8 cellular contexts compared by ENCODE assay signal in the genomic region with DNA sequence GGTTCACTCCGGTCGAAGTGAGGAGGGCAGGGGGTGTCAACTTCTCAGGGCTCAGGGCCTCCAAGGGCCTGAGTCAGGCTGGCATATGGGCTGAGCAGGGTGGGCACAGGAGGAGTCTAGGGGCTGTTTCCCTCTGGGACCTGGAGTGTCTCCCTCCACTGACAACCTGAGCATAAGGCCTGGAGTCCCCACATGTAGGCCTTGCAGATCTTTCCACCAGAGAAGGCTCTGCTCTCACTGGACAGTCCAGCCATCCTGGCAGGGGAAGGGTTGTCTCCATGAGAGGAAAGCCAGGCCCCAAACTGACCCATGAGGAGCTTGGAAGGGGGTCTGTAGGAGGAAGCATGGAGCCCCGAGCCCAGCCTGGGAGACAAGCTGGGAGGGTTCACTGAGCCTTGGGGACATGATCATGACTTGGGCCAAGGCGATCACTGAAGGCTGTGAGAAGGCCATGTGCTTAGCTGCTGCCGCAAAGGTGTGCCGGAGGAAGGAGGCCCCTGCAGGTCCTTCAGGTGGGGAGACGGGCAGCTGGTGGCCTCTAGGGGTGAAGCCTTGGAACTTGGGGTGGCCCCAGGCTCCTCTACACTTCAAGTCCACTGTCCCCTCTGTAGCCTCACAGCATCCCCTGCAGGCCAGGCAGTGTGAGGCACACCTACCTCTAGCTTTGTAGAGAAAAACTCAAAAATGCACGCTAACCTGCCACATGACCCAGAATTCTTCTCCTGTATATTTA. TPM values are rescaled to one million over a fixed set of nuclear protein-coding genes. Genes with fewer than 3 reads are reported as not detected.
DNase-seq lines count a peak whose midpoint lies in the region; ATAC-seq, FAIRE-seq and TF ChIP-seq lines count a peak whose summit lies in the region.

No MANE protein-coding gene starts in this region.

- peaks cover 3% of the 10 kb centered on the region for H3K27me3 Mint-ChIP-seq in stimulated activated naive CD8-positive, alpha-beta T cell treated with anti-CD3 and anti-CD28 coated beads, Interleukin-15, Interleukin-2, amounts not matched to agents 100 ng/mL and 50 ng/mL, for 24 hours

- H3K9me3 Mint-ChIP-seq in stimulated activated naive CD8-positive, alpha-beta T cell treated with anti-CD3 and anti-CD28 coated beads, Interleukin-15, Interleukin-2, amounts not matched to agents 100 ng/mL and 50 ng/mL, for 24 hours = no peaks in the 10 kb centered on the region

- intact Hi-C loops in K562 (cut with micrococcal nuclease) = loop anchor here (1.0 kb wide), 4 partner anchors 73 to 183 kb away; no protein-coding TSS in a partner anchor
- intact Hi-C loops in right lobe of liver (cut with DNase I) = no loop called here

- H3K9me3 ChIP-seq in K562 (replicated peaks; ENCODE audit: control insufficient read depth, insufficient read depth, low read depth, low read length) = no peaks in the 10 kb centered on the region
- no peaks in the 10 kb centered on the region for H3K9me3 ChIP-seq in right lobe of liver

- H3K27ac ChIP-seq in K562 (ENCODE audit: extremely low read depth, low read depth, low read length) = no peak overlapping the region
- no peak overlapping the region for H3K27ac ChIP-seq in right lobe of liver

- DNase-seq in T-helper 2 cell (peak in 4 of 5 experiments; percentile 35 to 90 (median 56)), K562 (ENCODE audit: extremely low read depth in 1 of 4, low spot score in 3 of 4) (peak; percentile 72 to 82 (median 80)), right lobe of liver (peak in 1 of 3 donors; percentile 51), NCI-H345 (lab: John Stamatoyannopoulos, UW) (no peak)

- TF ChIP-seq CTCF in K562 (IDR thresholded peaks at IDR 0.05 in 2 of 3, conservative IDR thresholded peaks at IDR 0.05 in 1 of 3; ENCODE audit: insufficient read depth in 2 of 3, low read depth in 1 of 3, low read length in 3 of 3) (peak; percentile 97 to 99 (median 98)), right lobe of liver (IDR thresholded peaks at IDR 0.05) (peak; percentile 49 to 57 (median 54))

- H3K36me3 ChIP-seq in K562 (ENCODE audit: control insufficient read depth, insufficient read depth, low read length) = no peaks in the 10 kb centered on the region
- no peaks in the 10 kb centered on the region for H3K36me3 ChIP-seq in right lobe of liver

- TF ChIP-seq RAD21 in K562 (CRISPR knock-in tag; conservative IDR thresholded peaks at IDR 0.05 in 1 of 2, IDR thresholded peaks at IDR 0.05 in 1 of 2) = peak; percentile 97 to 98

- H3K4me1 ChIP-seq in K562 (replicated peaks in 1 of 2; ENCODE audit: control insufficient read depth in 2 of 2, insufficient read depth in 2 of 2, low read length in 2 of 2) (no peaks in the 10 kb centered on the region; a peak in 1 of 5 replicates), right lobe of liver (no peaks in the 10 kb centered on the region)

- peak overlapping the region; percentile 8; the same call in 1 of the 2 replicates for H2AFZ ChIP-seq in K562 (ENCODE audit: low read depth, low read length)

- no peaks in the 10 kb centered on the region for H3K36me3 Mint-ChIP-seq in stimulated activated naive CD8-positive, alpha-beta T cell treated with anti-CD3 and anti-CD28 coated beads, Interleukin-15, Interleukin-2, amounts not matched to agents 100 ng/mL and 50 ng/mL, for 24 hours (ENCODE audit: low read depth)

- no peaks in the 10 kb centered on the region for H3K79me2 ChIP-seq in K562 (ENCODE audit: control insufficient read depth, insufficient read depth, low read length)

- no peaks in the 10 kb centered on the region for H3K9me1 ChIP-seq in K562 (ENCODE audit: control insufficient read depth, insufficient read depth, low read length)

- BruUV-seq in K562 (replicated peaks; lab: Mats Ljungman, UMichigan) = no TSS peak

- TF ChIP-seq POLR2A in K562 (conservative IDR thresholded peaks at IDR 0.05) (no peak), right lobe of liver (IDR thresholded peaks at IDR 0.05) (no peak)

- H3K27me3 ChIP-seq in K562 (ENCODE audit: control insufficient read depth in 2 of 2, insufficient read depth in 2 of 2, low read length in 2 of 2) (no peaks in the 10 kb centered on the region), right lobe of liver (no peaks in the 10 kb centered on the region)

- H3K4me1 Mint-ChIP-seq in stimulated activated naive CD8-positive, alpha-beta T cell treated with anti-CD3 and anti-CD28 coated beads, Interleukin-15, Interleukin-2, amounts not matched to agents 100 ng/mL and 50 ng/mL, for 24 hours (ENCODE audit: low read depth) = peaks cover 40% of the 10 kb centered on the region

- ATAC-seq in GM18502 (IDR thresholded peaks at IDR 0.05; ENCODE audit: poor library complexity, unreplicated experiment) = peak; percentile 81
- peak; percentile 71 for ATAC-seq in HG03280 (IDR thresholded peaks at IDR 0.05; ENCODE audit: unreplicated experiment)
- ATAC-seq in K562 = peak; percentile 99
- peak; percentile 77 to 88 (median 80) for ATAC-seq in right lobe of liver
- no peak for ATAC-seq in GM21825 (IDR thresholded peaks at IDR 0.05; ENCODE audit: unreplicated experiment)

- no peak for TF ChIP-seq EP300 in K562 (IDR thresholded peaks at IDR 0.05; ENCODE audit: low read length)

- CTCF ChIA-PET in K562 (lab: Yijun Ruan, JAX; ENCODE audit: low intra/inter-chr PET ratio) = interaction anchor here (0.6 to 3.5 kb wide), 7 partner anchors 9 to 182 kb away, joined by 3 to 22 read pairs (median 3); no protein-coding TSS in a partner anchor

- no peak overlapping the region for H3K4me2 ChIP-seq in K562 (ENCODE audit: insufficient read depth, low read length)

- POLR2A ChIA-PET in K562 (lab: Yijun Ruan, JAX) = interaction anchor here (0.6 to 1.1 kb wide), 3 partner anchors 17 to 77 kb away, joined by 3 to 5 read pairs (median 3); no protein-coding TSS in a partner anchor

- H4K20me1 ChIP-seq in K562 (replicated peaks; ENCODE audit: control insufficient read depth, insufficient read depth, low read length) = no peaks in the 10 kb centered on the region

- peak overlapping the region in 1 of 2 experiments; percentile 10; a peak in 1 of 4 replicates for H3K9ac ChIP-seq in K562 (ENCODE audit: insufficient read depth in 1 of 2, low read depth in 2 of 2, low read length in 2 of 2)

- H3K27ac Mint-ChIP-seq in stimulated activated naive CD8-positive, alpha-beta T cell treated with anti-CD3 and anti-CD28 coated beads, Interleukin-15, Interleukin-2, amounts not matched to agents 100 ng/mL and 50 ng/mL, for 24 hours = peak overlapping the region; percentile 4

- 56% methylated on average over 8 of the region's 8 CpGs for WGBS in K562 (ENCODE audit: insufficient coverage, low coverage, missing lambda C conversion rate)
- WGBS in right lobe of liver (ENCODE audit: insufficient coverage, low coverage, low lambda C conversion rate, missing lambda C conversion rate) = 72% methylated on average over 3 of the region's 8 CpGs

- in situ Hi-C loops in K562 (cut with MboI) = no loop called here

- peak overlapping the region; percentile 70 for H3K4me3 Mint-ChIP-seq in stimulated activated naive CD8-positive, alpha-beta T cell treated with anti-CD3 and anti-CD28 coated beads, Interleukin-15, Interleukin-2, amounts not matched to agents 100 ng/mL and 50 ng/mL, for 24 hours

- H3K4me3 ChIP-seq in K562 (no peak overlapping the region), right lobe of liver (no peak overlapping the region)

- peak; percentile 76 for FAIRE-seq in K562 (lab: Jason Lieb, UNC)

RNA-seq across cellular contexts. Expression of a gene that starts 9.9 kb away (rescaled TPM):
- total RNA-seq in K562 (2011; cell fraction: chromatin; rRNA removed; ENCODE audit: low replicate concordance) = not detected in 2 replicates
- total RNA-seq in K562 (2011; cell fraction: nucleolus; rRNA removed) = 0.39 TPM in 1 of 2 replicates, not detected in the other
- not detected in 2 replicates for total RNA-seq in K562 (2011; cell fraction: nucleoplasm; rRNA removed)
- total RNA-seq in K562 (2014; rRNA removed) = not detected in 2 replicates
- not detected in 2 replicates for total RNA-seq in K562 (2014; rRNA removed; fragmentation: Illumina TruSeq; extraction: Trizol)
- not detected in 2 replicates for total RNA-seq in K562 (2015; rRNA removed; fragmentation: Illumina TruSeq; extraction: Trizol)
- not detected in 2 replicates for total RNA-seq in K562 (2021)
- polyA plus RNA-seq in K562 (2011; rRNA removed) = not detected in 2 replicates
- polyA plus RNA-seq in K562 (2011; cell fraction: cytosol; rRNA removed) = 0.31 TPM in 1 of 2 replicates, not detected in the other
- 0.11 TPM in 1 of 2 replicates, not detected in the other for polyA plus RNA-seq in K562 (2011; cell fraction: nucleus; rRNA removed)
- polyA plus RNA-seq in K562 (2012) = 0.17 TPM in 1 of 2 replicates, not detected in the other
- not detected in 2 replicates for polyA plus RNA-seq in K562 (2014; fragmentation: Illumina TruSeq; extraction: Trizol)
- not detected for polyA plus RNA-seq in K562 (2014; fragmentation: Nextera tagmentation; extraction: Ambion mirVana)
- polyA plus RNA-seq in K562 (2014; rRNA removed) = not detected in 2 replicates
- not detected in 2 replicates for polyA minus RNA-seq in K562 (2011; rRNA and poly(A)+ RNA removed)
- not detected in 2 replicates for polyA minus RNA-seq in K562 (2011; cell fraction: cytosol; rRNA and poly(A)+ RNA removed)
- not detected in 2 replicates for polyA minus RNA-seq in K562 (2011; cell fraction: nucleus; rRNA and poly(A)+ RNA removed)
- under 1 TPM in 3 of 6 experiments, not detected in 3; 0.44 to 0.83 (median 0.55) TPM for total RNA-seq in right lobe of liver

RNA-seq across cellular contexts. Expression of a gene that starts 15.4 kb away (rescaled TPM):
- 14.6 and 32.5 TPM in 2 replicates for total RNA-seq in K562 (2011; cell fraction: chromatin; rRNA removed; ENCODE audit: low replicate concordance)
- 29.5 and 37.2 TPM in 2 replicates for total RNA-seq in K562 (2011; cell fraction: nucleolus; rRNA removed)
- 28.2 and 47.6 TPM in 2 replicates for total RNA-seq in K562 (2011; cell fraction: nucleoplasm; rRNA removed)
- total RNA-seq in K562 (2014; rRNA removed) = 12.9 and 18.3 TPM in 2 replicates
- 13.1 and 13.4 TPM in 2 replicates for total RNA-seq in K562 (2014; rRNA removed; fragmentation: Illumina TruSeq; extraction: Trizol)
- 15.8 and 17.5 TPM in 2 replicates for total RNA-seq in K562 (2015; rRNA removed; fragmentation: Illumina TruSeq; extraction: Trizol)
- total RNA-seq in K562 (2021) = 33.4 and 34.5 TPM in 2 replicates
- polyA plus RNA-seq in K562 (2011; rRNA removed) = 24.5 and 24.7 TPM in 2 replicates
- polyA plus RNA-seq in K562 (2011; cell fraction: cytosol; rRNA removed) = 26.9 and 52.8 TPM in 2 replicates
- polyA plus RNA-seq in K562 (2011; cell fraction: nucleus; rRNA removed) = 16.3 and 19.8 TPM in 2 replicates
- polyA plus RNA-seq in K562 (2012) = 27.1 and 39.9 TPM in 2 replicates
- 29.1 and 29.8 TPM in 2 replicates for polyA plus RNA-seq in K562 (2014; fragmentation: Illumina TruSeq; extraction: Trizol)
- 1 to 10 TPM; 4.6 to 8.3 TPM for polyA plus RNA-seq in K562 (2014; fragmentation: Nextera tagmentation; extraction: Ambion mirVana)
- polyA plus RNA-seq in K562 (2014; rRNA removed) = 28.2 and 29.9 TPM in 2 replicates
- 8.2 and 14.0 TPM in 2 replicates for polyA minus RNA-seq in K562 (2011; rRNA and poly(A)+ RNA removed)
- polyA minus RNA-seq in K562 (2011; cell fraction: cytosol; rRNA and poly(A)+ RNA removed) = 10.8 and 12.8 TPM in 2 replicates
- 6.7 and 7.3 TPM in 2 replicates for polyA minus RNA-seq in K562 (2011; cell fraction: nucleus; rRNA and poly(A)+ RNA removed)
- total RNA-seq in right lobe of liver = 1 to 10 TPM; 1.6 to 9.6 (median 5.4) TPM

RNA-seq across cellular contexts. Expression of a gene that starts 22.9 kb away (rescaled TPM):
- total RNA-seq in K562 (2011; cell fraction: chromatin; rRNA removed; ENCODE audit: low replicate concordance) = 1.5 and 1.6 TPM in 2 replicates
- 2.0 and 3.3 TPM in 2 replicates for total RNA-seq in K562 (2011; cell fraction: nucleolus; rRNA removed)
- 1.9 and 2.7 TPM in 2 replicates for total RNA-seq in K562 (2011; cell fraction: nucleoplasm; rRNA removed)
- total RNA-seq in K562 (2014; rRNA removed) (1.1 and 1.9 TPM in 2 replicates), K562 (2014; rRNA removed; fragmentation: Illumina TruSeq; extraction: Trizol) (0.22 and 0.40 TPM in 2 replicates), K562 (2015; rRNA removed; fragmentation: Illumina TruSeq; extraction: Trizol) (2.3 and 2.6 TPM in 2 replicates), K562 (2021) (2.4 and 2.7 TPM in 2 replicates), right lobe of liver (1 to 10 TPM in 2 of 6 experiments, under 1 TPM in 3, not detected in 1; 0.69 to 1.6 (median 0.90) TPM)
- polyA plus RNA-seq in K562 (2011; rRNA removed) (0.92 and 1.2 TPM in 2 replicates), K562 (2014; fragmentation: Illumina TruSeq; extraction: Trizol) (0.25 and 0.93 TPM in 2 replicates), K562 (2014; fragmentation: Nextera tagmentation; extraction: Ambion mirVana) (not detected), K562 (2014; rRNA removed) (0.30 and 0.51 TPM in 2 replicates)
- polyA plus RNA-seq in K562 (2011; cell fraction: cytosol; rRNA removed) = 0.86 and 2.9 TPM in 2 replicates
- polyA plus RNA-seq in K562 (2011; cell fraction: nucleus; rRNA removed) = 1.2 and 3.4 TPM in 2 replicates
- polyA plus RNA-seq in K562 (2012) = 3.1 and 3.8 TPM in 2 replicates
- polyA minus RNA-seq in K562 (2011; rRNA and poly(A)+ RNA removed) = 0.30 and 0.77 TPM in 2 replicates
- polyA minus RNA-seq in K562 (2011; cell fraction: cytosol; rRNA and poly(A)+ RNA removed) = 2.7 TPM in 1 of 2 replicates, not detected in the other
- 1.00 and 2.4 TPM in 2 replicates for polyA minus RNA-seq in K562 (2011; cell fraction: nucleus; rRNA and poly(A)+ RNA removed)

RNA-seq across cellular contexts. Expression of a gene that starts 36.8 kb away (rescaled TPM):
- total RNA-seq in K562 (2011; cell fraction: chromatin; rRNA removed; ENCODE audit: low replicate concordance) = 37.1 and 42.1 TPM in 2 replicates
- total RNA-seq in K562 (2011; cell fraction: nucleolus; rRNA removed) = 64.2 and 67.9 TPM in 2 replicates
- 81.1 and 85.6 TPM in 2 replicates for total RNA-seq in K562 (2011; cell fraction: nucleoplasm; rRNA removed)
- total RNA-seq in K562 (2014; rRNA removed) (99.8 and 113 TPM in 2 replicates), K562 (2014; rRNA removed; fragmentation: Illumina TruSeq; extraction: Trizol) (89.8 and 91.5 TPM in 2 replicates), K562 (2015; rRNA removed; fragmentation: Illumina TruSeq; extraction: Trizol) (93.6 and 111 TPM in 2 replicates), K562 (2021) (84.8 and 91.1 TPM in 2 replicates), right lobe of liver (10 to 100 TPM in 4 of 6 experiments, 1 to 10 TPM in 2; 8.4 to 30.5 (median 14.0) TPM)
- polyA plus RNA-seq in K562 (2011; rRNA removed) (120 and 126 TPM in 2 replicates), K562 (2014; fragmentation: Illumina TruSeq; extraction: Trizol) (118 and 123 TPM in 2 replicates), K562 (2014; fragmentation: Nextera tagmentation; extraction: Ambion mirVana) (100 to 1,000 TPM; 305 to 322 TPM), K562 (2014; rRNA removed) (147 and 173 TPM in 2 replicates)
- 170 and 189 TPM in 2 replicates for polyA plus RNA-seq in K562 (2011; cell fraction: cytosol; rRNA removed)
- 53.4 and 65.8 TPM in 2 replicates for polyA plus RNA-seq in K562 (2011; cell fraction: nucleus; rRNA removed)
- 128 and 163 TPM in 2 replicates for polyA plus RNA-seq in K562 (2012)
- polyA minus RNA-seq in K562 (2011; rRNA and poly(A)+ RNA removed) = 32.1 and 36.2 TPM in 2 replicates
- 24.0 and 27.7 TPM in 2 replicates for polyA minus RNA-seq in K562 (2011; cell fraction: cytosol; rRNA and poly(A)+ RNA removed)
- 6.9 and 18.0 TPM in 2 replicates for polyA minus RNA-seq in K562 (2011; cell fraction: nucleus; rRNA and poly(A)+ RNA removed)

RNA-seq across cellular contexts. Expression of a gene that starts 39.2 kb away (rescaled TPM):
- total RNA-seq in K562 (2011; cell fraction: chromatin; rRNA removed; ENCODE audit: low replicate concordance) = 11.4 and 16.7 TPM in 2 replicates
- 9.3 TPM in 2 replicates for total RNA-seq in K562 (2011; cell fraction: nucleolus; rRNA removed)
- 10.7 and 11.0 TPM in 2 replicates for total RNA-seq in K562 (2011; cell fraction: nucleoplasm; rRNA removed)
- total RNA-seq in K562 (2014; rRNA removed) (4.3 and 5.8 TPM in 2 replicates), K562 (2014; rRNA removed; fragmentation: Illumina TruSeq; extraction: Trizol) (4.8 and 6.2 TPM in 2 replicates), K562 (2015; rRNA removed; fragmentation: Illumina TruSeq; extraction: Trizol) (4.9 and 5.3 TPM in 2 replicates), K562 (2021) (4.7 and 5.7 TPM in 2 replicates), right lobe of liver (10 to 100 TPM; 25.8 to 41.7 (median 33.6) TPM)
- polyA plus RNA-seq in K562 (2011; rRNA removed) (10.2 TPM in 2 replicates), K562 (2014; fragmentation: Illumina TruSeq; extraction: Trizol) (4.3 and 4.8 TPM in 2 replicates), K562 (2014; fragmentation: Nextera tagmentation; extraction: Ambion mirVana) (1 to 10 TPM; 1.1 to 1.2 TPM), K562 (2014; rRNA removed) (4.8 and 6.2 TPM in 2 replicates)
- 5.3 and 6.3 TPM in 2 replicates for polyA plus RNA-seq in K562 (2011; cell fraction: cytosol; rRNA removed)
- polyA plus RNA-seq in K562 (2011; cell fraction: nucleus; rRNA removed) = 14.4 and 19.8 TPM in 2 replicates
- polyA plus RNA-seq in K562 (2012) = 6.3 and 13.2 TPM in 2 replicates
- polyA minus RNA-seq in K562 (2011; rRNA and poly(A)+ RNA removed) = 10.4 and 18.0 TPM in 2 replicates
- 3.4 and 6.0 TPM in 2 replicates for polyA minus RNA-seq in K562 (2011; cell fraction: cytosol; rRNA and poly(A)+ RNA removed)
- 5.3 and 6.9 TPM in 2 replicates for polyA minus RNA-seq in K562 (2011; cell fraction: nucleus; rRNA and poly(A)+ RNA removed)
